ENCODE assay signal across 36 cellular contexts in genomic region chr2:24486628-24487027, GRCh38.
"Had no signal": no experiment of that assay in that cellular context is flagged by ENCODE, and none has a peak within 500 bp of the region (broad histone marks: within the 10 kb centered on the region; RNA-seq: fewer than 3 reads in every experiment).

No MANE protein-coding gene starts in this region.

- H3K4me3 ChIP-seq: esophagus muscularis mucosa, gastrocnemius medialis, heart left ventricle had no signal

- H3K27ac Mint-ChIP-seq: activated B cell treated with CpG ODN at 0.5 μM for 24 hours; activated CD8-positive, alpha-beta T cell treated with anti-CD3 and anti-CD28 coated beads for 36 hours; activated naive CD8-positive, alpha-beta T cell; activated T-cell treated with anti-CD3 and anti-CD28 coated beads, Interleukin-2, amount 50 U/mL, for 72 hours; activated T-helper 17 cell treated with anti-CD3 and anti-CD28 coated beads, Interleukin-2, amount 50 U/mL, for 72 hours; effector memory CD8-positive, alpha-beta T cell; T-helper 17 cell; T-helper 2 cell treated with Interferon-gamma antibody and Interleukin-4, amounts not matched to agents 5 μg/mL and 100 μg/mL, for 36 hours had no signal

- H3K9me3 Mint-ChIP-seq: activated B cell treated with CpG ODN at 0.5 μM for 24 hours; activated CD8-positive, alpha-beta T cell treated with anti-CD3 and anti-CD28 coated beads for 36 hours; central memory CD8-positive, alpha-beta T cell; effector memory CD8-positive, alpha-beta T cell had no signal

- ATAC-seq: activated CD4-positive, CD25-positive, alpha-beta regulatory T cell treated with anti-CD3 and anti-CD28 coated beads, Interleukin-2, amount 50 U/mL, for 24 hours; activated CD8-positive, alpha-beta T cell treated with anti-CD3 and anti-CD28 coated beads for 36 hours; activated T-cell treated with anti-CD3 and anti-CD28 coated beads, Interleukin-2, amount 50 U/mL, for 72 hours; activated T-helper 17 cell treated with anti-CD3 and anti-CD28 coated beads, Interleukin-2, amount 50 U/mL, for 72 hours; effector memory CD8-positive, alpha-beta T cell; foreskin keratinocyte; gastrocnemius medialis; heart left ventricle; T-helper 17 cell had no signal

- H3K9me3 ChIP-seq: esophagus muscularis mucosa, gastrocnemius medialis, heart left ventricle had no signal

- H3K4me3 Mint-ChIP-seq: activated B cell treated with CpG ODN at 0.5 μM for 24 hours; activated CD8-positive, alpha-beta T cell treated with anti-CD3 and anti-CD28 coated beads for 36 hours; activated naive CD8-positive, alpha-beta T cell; activated T-cell treated with anti-CD3 and anti-CD28 coated beads, Interleukin-2, amount 50 U/mL, for 72 hours; activated T-helper 17 cell treated with anti-CD3 and anti-CD28 coated beads, Interleukin-2, amount 50 U/mL, for 72 hours; central memory CD8-positive, alpha-beta T cell; effector memory CD8-positive, alpha-beta T cell; T-helper 17 cell; T-helper 2 cell treated with Interferon-gamma antibody and Interleukin-4, amounts not matched to agents 5 μg/mL and 100 μg/mL, for 36 hours had no signal

- H3K27ac ChIP-seq: brain microvascular endothelial cell, esophagus muscularis mucosa, foreskin keratinocyte, gastrocnemius medialis, heart left ventricle, WERI-Rb-1 had no signal

- H3K27me3 ChIP-seq: brain microvascular endothelial cell, esophagus muscularis mucosa, gastrocnemius medialis, heart left ventricle had no signal

- FAIRE-seq: astrocyte, bronchial epithelial cell had no signal

- H3K36me3 ChIP-seq: brain microvascular endothelial cell, esophagus muscularis mucosa, gastrocnemius medialis, heart left ventricle, WERI-Rb-1 had no signal

- H3K27me3 Mint-ChIP-seq: activated B cell treated with CpG ODN at 0.5 μM for 24 hours; activated CD8-positive, alpha-beta T cell treated with anti-CD3 and anti-CD28 coated beads for 36 hours; activated naive CD8-positive, alpha-beta T cell; activated T-helper 17 cell treated with anti-CD3 and anti-CD28 coated beads, Interleukin-2, amount 50 U/mL, for 72 hours; central memory CD8-positive, alpha-beta T cell had no signal

- H3K36me3 Mint-ChIP-seq: activated naive CD8-positive, alpha-beta T cell had no signal

- DNase-seq: activated B cell treated with CpG ODN at 0.5 μM for 24 hours; activated CD4-positive, alpha-beta T cell treated with anti-CD3 and anti-CD28 coated beads for 48 hours; activated CD4-positive, alpha-beta T cell treated with anti-CD3 and anti-CD28 coated beads, Interleukin-2, amount 50 U/mL, for 1 hour; activated CD4-positive, alpha-beta T cell treated with anti-CD3 and anti-CD28 coated beads, Interleukin-2, amount 50 U/mL, for 48 hours; activated CD8-positive, alpha-beta memory T cell treated with anti-CD3 and anti-CD28 coated beads for 24 hours; activated CD8-positive, alpha-beta T cell treated with anti-CD3 and anti-CD28 coated beads for 36 hours; activated effector memory CD4-positive, alpha-beta T cell treated with Interleukin-2 at 50 U/mL for 16 hours; activated gamma-delta T cell treated with Interleukin-2 at 50 U/mL for 16 hours; activated naive CD4-positive, alpha-beta T cell treated with anti-CD3 and anti-CD28 coated beads, Interleukin-2, amount 50 U/mL, for 16 hours; activated naive CD4-positive, alpha-beta T cell treated with Interleukin-2 at 50 U/mL for 16 hours; activated T-cell treated with anti-CD3 and anti-CD28 coated beads, Interleukin-2, amount 50 U/mL, for 1 hour; activated T-cell treated with anti-CD3 and anti-CD28 coated beads, Interleukin-2, amount 50 U/mL, for 72 hours; amniotic stem cell; anterior cingulate cortex; brain microvascular endothelial cell; cortex of kidney; dermis blood vessel endothelial cell; effector CD4-positive, alpha-beta T cell; effector memory CD8-positive, alpha-beta T cell; erythroblast; foreskin keratinocyte; gastrocnemius medialis; glutamatergic neuron; heart left ventricle; T-helper 1 cell; T-helper 17 cell; T1000; WERI-Rb-1 had no signal
